In the genomic region with DNA sequence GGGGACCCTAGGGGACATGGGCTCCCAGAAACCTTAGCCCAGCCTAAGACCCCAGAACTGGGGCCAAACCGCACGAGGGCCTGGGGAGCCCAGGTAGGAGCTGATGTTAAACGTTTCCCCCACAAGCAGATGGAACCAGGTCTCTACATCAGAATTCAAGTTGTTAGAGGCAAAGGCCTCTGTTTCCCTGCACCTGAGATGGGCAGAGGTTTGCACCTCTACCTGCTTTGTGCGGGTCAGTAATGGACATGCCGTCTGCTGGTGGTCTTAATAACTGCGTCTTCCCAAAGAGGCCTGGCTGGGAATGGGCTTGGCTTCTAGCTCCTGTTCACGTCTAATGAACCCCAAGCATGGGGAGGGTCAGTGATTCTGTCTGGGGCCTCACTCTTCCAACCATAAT, we compare ENCODE assay signal across 1 cellular context.
TF ChIP-seq lines count a peak whose summit lies in the region.

No MANE protein-coding gene starts in this region.

TF ChIP-seq in H1, 55 proteins besides CTCF, POLR2A, EP300 and RAD21:
- TF ChIP-seq GABPA (IDR thresholded peaks at IDR 0.05; ENCODE audit: borderline replicate concordance, insufficient read depth, low read length) = no peak
- TF ChIP-seq KDM5A (IDR thresholded peaks at IDR 0.05; ENCODE audit: low read length) = no peak
TF ChIP-seq in H1: peak in this region for 0.
